In the genomic region with DNA sequence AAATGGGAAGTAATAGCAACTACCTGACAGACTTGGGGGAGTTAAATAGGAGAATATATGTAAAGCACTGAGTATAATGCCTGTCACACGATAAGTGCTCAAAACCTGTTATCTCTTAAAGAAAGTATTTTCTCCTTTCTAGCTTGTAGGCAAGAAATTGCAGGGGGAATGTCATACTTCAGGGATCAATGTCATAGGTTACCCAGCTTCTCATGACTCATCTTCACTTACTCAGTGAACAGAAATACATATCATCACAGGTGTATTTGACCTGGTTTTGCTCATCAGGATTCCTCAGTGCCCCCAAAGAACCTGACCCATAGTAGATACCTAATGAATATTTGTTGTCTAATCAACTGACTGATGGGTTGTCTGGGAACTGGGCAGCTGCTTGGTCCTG, we compare ENCODE assay signal across 20 cellular contexts.
"Had no signal": no experiment of that assay in that cellular context is flagged by ENCODE, and none has a peak within 500 bp of the region (broad histone marks: within the 10 kb centered on the region; RNA-seq: fewer than 3 reads in every experiment).

No MANE protein-coding gene starts in this region.

- H3K27me3 Mint-ChIP-seq: dendritic cell treated with granulocyte-macrophage colony-stimulating factor and Interleukin-4, amounts not matched to agents 40 ng/mL and 50 ng/mL, for 4 days; effector memory CD8-positive, alpha-beta T cell; naive B cell had no signal

- H3K27me3 ChIP-seq: esophagus squamous epithelium, neutrophil, right atrium auricular region, sigmoid colon had no signal

- DNase-seq: effector memory CD8-positive, alpha-beta T cell; esophagus squamous epithelium; foreskin fibroblast; immature natural killer cell; left cardiac atrium; left ventricle myocardium inferior; mesendoderm; naive B cell; nephron progenitor cell; posterior cingulate gyrus; sigmoid colon; stimulated activated CD4-positive, alpha-beta T cell treated with anti-CD3 and anti-CD28 coated beads, Interleukin-2, amount 100 ng/mL, for 24 hours; stimulated activated CD4-positive, alpha-beta T cell treated with anti-CD3 and anti-CD28 coated beads, Interleukin-4, amount 100 ng/mL, for 4 hours; stimulated activated naive CD4-positive, alpha-beta T cell had no signal

- FAIRE-seq: keratinocyte had no signal

- H3K9me3 ChIP-seq: esophagus squamous epithelium, left ventricle myocardium inferior, neutrophil, right atrium auricular region, sigmoid colon had no signal

- H3K4me3 Mint-ChIP-seq: dendritic cell treated with granulocyte-macrophage colony-stimulating factor and Interleukin-4, amounts not matched to agents 40 ng/mL and 50 ng/mL, for 4 days; effector memory CD8-positive, alpha-beta T cell; immature natural killer cell; nephron progenitor cell had no signal

- H3K36me3 Mint-ChIP-seq: immature natural killer cell had no signal

- H3K36me3 ChIP-seq: esophagus squamous epithelium, left ventricle myocardium inferior, neutrophil, right atrium auricular region, sigmoid colon had no signal

- H3K27ac Mint-ChIP-seq: dendritic cell treated with granulocyte-macrophage colony-stimulating factor and Interleukin-4, amounts not matched to agents 40 ng/mL and 50 ng/mL, for 4 days; effector memory CD8-positive, alpha-beta T cell; naive B cell; nephron progenitor cell had no signal

- H3K27ac ChIP-seq: esophagus squamous epithelium, left ventricle myocardium inferior, neutrophil, right atrium auricular region, sigmoid colon, skin epidermis had no signal

- ATAC-seq: left cardiac atrium had no signal

- H3K9me3 Mint-ChIP-seq: dendritic cell treated with granulocyte-macrophage colony-stimulating factor and Interleukin-4, amounts not matched to agents 40 ng/mL and 50 ng/mL, for 4 days; effector memory CD8-positive, alpha-beta T cell; immature natural killer cell; nephron progenitor cell had no signal

- H3K4me1 ChIP-seq: left ventricle myocardium inferior, right atrium auricular region, sigmoid colon had no signal

- H3K4me3 ChIP-seq: esophagus squamous epithelium, left ventricle myocardium inferior, lung, right atrium auricular region, sigmoid colon, skin epidermis had no signal
